1 cellular context compared by ENCODE assay signal in the genomic region with DNA sequence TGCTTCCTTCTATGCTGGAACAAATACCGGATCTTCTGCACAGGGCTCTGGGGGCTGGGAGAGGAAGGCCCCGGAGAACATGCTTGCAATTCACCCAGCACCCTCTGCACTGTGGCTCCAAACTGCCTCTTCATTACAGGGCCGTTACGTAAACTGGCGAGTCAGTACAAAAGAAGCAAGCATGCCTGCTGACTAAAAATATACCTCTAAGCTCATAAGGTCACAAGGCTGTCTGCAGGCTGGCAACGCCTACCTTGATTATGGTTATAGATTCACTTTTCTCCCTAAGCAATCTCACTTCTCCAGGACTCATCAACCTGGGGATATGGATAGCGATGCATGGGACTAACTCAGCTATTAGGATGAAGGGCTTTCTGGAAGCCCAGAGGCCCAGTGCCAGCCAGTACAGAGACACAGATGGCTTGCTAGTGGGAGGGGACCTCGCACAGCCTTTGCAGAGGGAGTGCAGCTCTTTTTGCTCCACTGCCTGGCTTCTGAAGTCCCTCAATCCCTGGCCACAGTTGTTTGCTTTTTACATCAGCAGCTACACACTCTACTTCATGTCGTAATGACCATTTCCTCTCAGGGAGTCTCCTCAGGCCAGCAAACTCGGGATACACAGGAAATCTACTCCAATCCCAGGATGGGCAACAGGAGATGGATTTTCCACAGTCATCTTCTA.
TF ChIP-seq lines count a peak whose summit lies in the region.

No MANE protein-coding gene starts in this region.

TF ChIP-seq in HEK293, 187 proteins besides CTCF, POLR2A, EP300 and RAD21 (continued from another document):
- TF ChIP-seq ZNF341 (tag by site-specific recombination; IDR thresholded peaks at IDR 0.05; ENCODE audit: low read depth) = peak; percentile 29; the same call in 1 of the 2 replicates
- no peak for TF ChIP-seq ZNF521 (tag by site-specific recombination; IDR thresholded peaks at IDR 0.05)
- TF ChIP-seq ZNF623 (tag by site-specific recombination; IDR thresholded peaks at IDR 0.05) = no peak
- no peak for TF ChIP-seq KLF1 (tag by site-specific recombination; IDR thresholded peaks at IDR 0.05)
- TF ChIP-seq ZBTB20 (tag by site-specific recombination; IDR thresholded peaks at IDR 0.05) = 0 out of 2 replicates have a peak, but pooled peaks have one; percentile 17
- TF ChIP-seq ZNF585B (tag by site-specific recombination; IDR thresholded peaks at IDR 0.05) = no peak
- no peak for TF ChIP-seq ZNF266 (tag by site-specific recombination; IDR thresholded peaks at IDR 0.05; ENCODE audit: low read depth)
- TF ChIP-seq SCRT1 (tag by site-specific recombination; IDR thresholded peaks at IDR 0.05; ENCODE audit: borderline replicate concordance) = no peak
- no peak for TF ChIP-seq ZBTB7A (tag by site-specific recombination; IDR thresholded peaks at IDR 0.05; ENCODE audit: low read depth)
- TF ChIP-seq SP7 (tag by site-specific recombination; IDR thresholded peaks at IDR 0.05) = peak; percentile 42
